Comparison of ENCODE assay signal across 13 cellular contexts in genomic region chr9:1978941-1979340, GRCh38. TPM values are rescaled to one million over a fixed set of nuclear protein-coding genes. Genes with fewer than 3 reads are reported as not detected.
DNase-seq lines count a peak whose midpoint lies in the region; FAIRE-seq and TF ChIP-seq lines count a peak whose summit lies in the region.
"Had no signal": no experiment of that assay in that cellular context is flagged by ENCODE, and none has a peak within 500 bp of the region (broad histone marks: within the 10 kb centered on the region; RNA-seq: fewer than 3 reads in every experiment).

No MANE protein-coding gene starts in this region.

- WGBS in liver = 34% methylated on average over 5 of the region's 5 CpGs

- H3K9me3 ChIP-seq in liver (ENCODE audit: control insufficient read depth in 4 of 4, low read length in 3 of 4) = no peaks in the 10 kb centered on the region
- H3K9me3 ChIP-seq: stomach had no signal

- TF ChIP-seq CTCF in choroid plexus epithelial cell (conservative IDR thresholded peaks at IDR 0.05; ENCODE audit: low read depth, low read length) (no peak), liver (IDR thresholded peaks at IDR 0.05; ENCODE audit: low read depth, low read length, missing input control) (peak; percentile 4)

- H3K27me3 ChIP-seq in liver (ENCODE audit: control insufficient read depth in 4 of 4, insufficient read depth in 4 of 4, low read length in 3 of 4) = no peaks in the 10 kb centered on the region
- H3K27me3 ChIP-seq: stomach had no signal

- DNase-seq in AG08396 (ENCODE audit: low spot score) (peak; percentile 60), M059J (ENCODE audit: low read depth) (peak; percentile 59), choroid plexus epithelial cell (ENCODE audit: low read depth) (peak; percentile 2), hepatic stellate cell (ENCODE audit: low spot score) (no peak), GM19239 (ENCODE audit: insufficient read length, low spot score) (no peak), SW 1271 (lab: John Stamatoyannopoulos, UW) (no peak)
- no peak for DNase-seq in activated effector memory CD4-positive, alpha-beta T cell treated with anti-CD3 and anti-CD28 coated beads, Interleukin-2, amount 50 U/mL, for 16 hours
- DNase-seq: activated T-cell treated with anti-CD3 and anti-CD28 coated beads, Interleukin-2, amount 50 U/mL, for 24 hours; hypothalamus; PC-3; stimulated activated CD4-positive, alpha-beta T cell treated with anti-CD3 and anti-CD28 coated beads, Interleukin-1b, Interleukin-23, amount 100 ng/mL, for 48 hours; stomach had no signal

- H3K36me3 ChIP-seq in liver (ENCODE audit: control insufficient read depth in 4 of 4, insufficient read depth in 3 of 4, low read depth in 1 of 4, low read length in 3 of 4) = no peaks in the 10 kb centered on the region
- H3K36me3 ChIP-seq: stomach had no signal

- H3K4me3 ChIP-seq in choroid plexus epithelial cell (ENCODE audit: low read depth, low read length) (no peak overlapping the region), liver (ENCODE audit: low read depth in 1 of 3, low read length in 3 of 3) (no peak overlapping the region)
- H3K4me3 ChIP-seq: stomach had no signal

- peak; percentile 30 to 59 for TF ChIP-seq RAD21 in liver (IDR thresholded peaks at IDR 0.05)

- peaks cover 6 to 32% (median 25%) of the 10 kb centered on the region in 4 donors for H3K4me1 ChIP-seq in liver (ENCODE audit: control insufficient read depth in 4 of 4, insufficient read depth in 4 of 4, low read length in 3 of 4)

- FAIRE-seq in GM19239 (lab: Jason Lieb, UNC) = no peak

- peak overlapping the region; percentile 68 to 88 for H3K27ac ChIP-seq in liver (ENCODE audit: low read depth in 1 of 2, low read length in 2 of 2)

- H3K9ac ChIP-seq in liver (ENCODE audit: low read depth in 1 of 2, low read length in 2 of 2) = no peak overlapping the region

TF ChIP-seq in liver, 16 proteins besides CTCF, POLR2A, EP300 and RAD21:
- TF ChIP-seq HNF4A (conservative IDR thresholded peaks at IDR 0.05) = peak; percentile 89 to 93
- peak; percentile 67 to 83 for TF ChIP-seq RXRA (IDR thresholded peaks at IDR 0.05)
- peak; percentile 83 to 90 for TF ChIP-seq JUND (IDR thresholded peaks at IDR 0.05)
- TF ChIP-seq SP1 (IDR thresholded peaks at IDR 0.05) = peak; percentile 97
- TF ChIP-seq EGR1 (IDR thresholded peaks at IDR 0.05; ENCODE audit: low read depth in 2 of 2) = no peak
- peak; percentile 83 for TF ChIP-seq TAF1 (conservative IDR thresholded peaks at IDR 0.05)
- TF ChIP-seq FOXA1 (IDR thresholded peaks at IDR 0.05) = peak; percentile 83
- peak; percentile 89 for TF ChIP-seq YY1 (IDR thresholded peaks at IDR 0.05)
- no peak for TF ChIP-seq NR2F2 (IDR thresholded peaks at IDR 0.05)
- TF ChIP-seq ZBTB33 (IDR thresholded peaks at IDR 0.05) = peak; percentile 67
- peak; percentile 96 for TF ChIP-seq MAX (IDR thresholded peaks at IDR 0.05)
- peak; percentile 90 for TF ChIP-seq ATF3 (IDR thresholded peaks at IDR 0.05)
- TF ChIP-seq FOXA2 (IDR thresholded peaks at IDR 0.05) = peak; percentile 77
- peak; percentile 65 for TF ChIP-seq REST (IDR thresholded peaks at IDR 0.05)
- TF ChIP-seq GABPA (IDR thresholded peaks at IDR 0.05 in 1 of 2, conservative IDR thresholded peaks at IDR 0.05 in 1 of 2) = peak in 1 of 2 donors; percentile 39
- peak; percentile 85 for TF ChIP-seq HNF4G (IDR thresholded peaks at IDR 0.05)
TF ChIP-seq in liver: peak in this region for 14.

RNA-seq across cellular contexts. Expression of gene SMARCA2, which starts 36.2 kb away (rescaled TPM):
- total RNA-seq in M059J (2014; rRNA removed; shearing (Covaris generic)) = 62.0 and 75.0 TPM in 2 replicates
- 10 to 100 TPM; 49.4 to 67.0 TPM for total RNA-seq in liver
- polyA plus RNA-seq in liver = 10 to 100 TPM; 18.8 to 32.8 TPM

Comparison
In these comparisons a context has a peak if more than half of its experiments do, and no peak if none do; other contexts are left out.
1. DNase-seq: peak in AG08396 (single experiment), M059J (single experiment) and choroid plexus epithelial cell (single experiment); none in hepatic stellate cell (single experiment), GM19239 (single experiment), activated effector memory CD4-positive, alpha-beta T cell treated with anti-CD3 and anti-CD28 coated beads, Interleukin-2, amount 50 U/mL, for 16 hours (single experiment) and SW 1271 (0 of 2).